8 cellular contexts compared by ENCODE assay signal in genomic region chr10:102394079-102394800, GRCh38. TPM values are rescaled to one million over a fixed set of nuclear protein-coding genes. Genes with fewer than 3 reads are reported as not detected.
DNase-seq lines count a peak whose midpoint lies in the region; ATAC-seq and TF ChIP-seq lines count a peak whose summit lies in the region.

No MANE protein-coding gene starts in this region.

- peaks cover 20% of the 10 kb centered on the region for H3K27me3 Mint-ChIP-seq in dendritic cell treated with granulocyte-macrophage colony-stimulating factor and Interleukin-4, amounts not matched to agents 40 ng/mL and 50 ng/mL, for 4 days

- H3K9me3 Mint-ChIP-seq in dendritic cell treated with granulocyte-macrophage colony-stimulating factor and Interleukin-4, amounts not matched to agents 40 ng/mL and 50 ng/mL, for 4 days: no peaks in the 10 kb centered on the region

- H3K27ac Mint-ChIP-seq in dendritic cell treated with granulocyte-macrophage colony-stimulating factor and Interleukin-4, amounts not matched to agents 40 ng/mL and 50 ng/mL, for 4 days: peak overlapping the region; percentile 100

- peak; percentile 2 to 96 (median 54) for TF ChIP-seq CTCF in right lobe of liver (IDR thresholded peaks at IDR 0.05)

- peak overlapping the region; percentile 50 to 67 (median 67) for H3K4me3 ChIP-seq in right lobe of liver

- peaks cover 0 to 9% (median 0%) of the 10 kb centered on the region in 4 donors for H3K36me3 ChIP-seq in right lobe of liver

- WGBS in right lobe of liver (ENCODE audit: insufficient coverage, low coverage, low lambda C conversion rate, missing lambda C conversion rate): 0% methylated on average over 11 of the region's 71 CpGs

- H3K4me1 Mint-ChIP-seq in dendritic cell treated with granulocyte-macrophage colony-stimulating factor and Interleukin-4, amounts not matched to agents 40 ng/mL and 50 ng/mL, for 4 days (ENCODE audit: low read depth): peaks cover 50% of the 10 kb centered on the region

- H3K4me1 ChIP-seq in right lobe of liver: peaks cover 0 to 12% (median 2%) of the 10 kb centered on the region in 4 donors

- H3K9me3 ChIP-seq in right lobe of liver: no peaks in the 10 kb centered on the region

- peak overlapping the region; percentile 95 to 96 (median 96) for H3K27ac ChIP-seq in right lobe of liver

- peaks cover 50% of the 10 kb centered on the region for H3K36me3 Mint-ChIP-seq in dendritic cell treated with granulocyte-macrophage colony-stimulating factor and Interleukin-4, amounts not matched to agents 40 ng/mL and 50 ng/mL, for 4 days (ENCODE audit: low read depth)

- intact Hi-C loops in dendritic cell treated with granulocyte-macrophage colony-stimulating factor and Interleukin-4, amounts not matched to agents 40 ng/mL and 50 ng/mL, for 4 days (cut with micrococcal nuclease): loop anchor here (5.0 kb wide), 1 partner anchor 188 kb away; no protein-coding TSS in a partner anchor
- intact Hi-C loops in right lobe of liver (cut with DNase I): no loop called here

- DNase-seq in AG08396 (ENCODE audit: low spot score) (peak; percentile 96), NCI-H510A treated with DMSO at 0.1 percent for 48 hours (lab: John Stamatoyannopoulos, UW) (peak; percentile 61), right lobe of liver (peak; percentile 96 to 98 (median 97))
- DNase-seq in activated CD4-positive, alpha-beta T cell treated with anti-CD3 and anti-CD28 coated beads, Interleukin-2, amount 50 U/mL, for 1 hour: peak; percentile 99
- peak; percentile 99 for DNase-seq in stimulated activated CD4-positive, alpha-beta T cell treated with anti-CD3 and anti-CD28 coated beads, Interleukin-4, amount 100 ng/mL, for 24 hours

- ATAC-seq in HG03064 (IDR thresholded peaks at IDR 0.05; ENCODE audit: low read depth, unreplicated experiment) (peak; percentile 76), right lobe of liver (peak; percentile 84 to 93 (median 86))

- TF ChIP-seq POLR2A in GM18526 (IDR thresholded peaks at IDR 0.05; ENCODE audit: extremely low read depth, insufficient read length): peak; percentile 85
- TF ChIP-seq POLR2A in right lobe of liver (IDR thresholded peaks at IDR 0.05): peak; percentile 92

- H3K27me3 ChIP-seq in right lobe of liver: no peaks in the 10 kb centered on the region

- H3K4me3 Mint-ChIP-seq in dendritic cell treated with granulocyte-macrophage colony-stimulating factor and Interleukin-4, amounts not matched to agents 40 ng/mL and 50 ng/mL, for 4 days: peak overlapping the region; percentile 100

RNA-seq across cellular contexts. Expression of gene NFKB2, which starts 1.3 kb away (rescaled TPM):
- total RNA-seq in right lobe of liver: 10 to 100 TPM in 4 of 6 experiments, 1 to 10 TPM in 2; 7.5 to 46.0 (median 19.4) TPM

RNA-seq across cellular contexts. Expression of gene PSD, which starts 24.3 kb away (rescaled TPM):
- total RNA-seq in right lobe of liver: 1 to 10 TPM in 3 of 6 experiments, under 1 TPM in 3; 0.12 to 4.6 (median 1.3) TPM

RNA-seq across cellular contexts. Expression of gene FBXL15, which starts 26.4 kb away (rescaled TPM):
- total RNA-seq in right lobe of liver: 10 to 100 TPM in 2 of 6 experiments, 1 to 10 TPM in 4; 5.6 to 22.9 (median 9.0) TPM

RNA-seq across cellular contexts. Expression of gene CUEDC2, which starts 38.1 kb away (rescaled TPM):
- total RNA-seq in right lobe of liver: 10 to 100 TPM; 23.0 to 32.1 (median 26.8) TPM

RNA-seq across cellular contexts. Expression of gene C10orf95, which starts 57.1 kb away (rescaled TPM):
- not detected for total RNA-seq in right lobe of liver

Comparison
In these comparisons a context has a peak if more than half of its experiments do, and no peak if none do; other contexts are left out.
1. Peak in every context shown above with its lines: DNase-seq, ATAC-seq, H3K4me3 ChIP-seq and H3K27ac ChIP-seq.